In the genomic region with DNA sequence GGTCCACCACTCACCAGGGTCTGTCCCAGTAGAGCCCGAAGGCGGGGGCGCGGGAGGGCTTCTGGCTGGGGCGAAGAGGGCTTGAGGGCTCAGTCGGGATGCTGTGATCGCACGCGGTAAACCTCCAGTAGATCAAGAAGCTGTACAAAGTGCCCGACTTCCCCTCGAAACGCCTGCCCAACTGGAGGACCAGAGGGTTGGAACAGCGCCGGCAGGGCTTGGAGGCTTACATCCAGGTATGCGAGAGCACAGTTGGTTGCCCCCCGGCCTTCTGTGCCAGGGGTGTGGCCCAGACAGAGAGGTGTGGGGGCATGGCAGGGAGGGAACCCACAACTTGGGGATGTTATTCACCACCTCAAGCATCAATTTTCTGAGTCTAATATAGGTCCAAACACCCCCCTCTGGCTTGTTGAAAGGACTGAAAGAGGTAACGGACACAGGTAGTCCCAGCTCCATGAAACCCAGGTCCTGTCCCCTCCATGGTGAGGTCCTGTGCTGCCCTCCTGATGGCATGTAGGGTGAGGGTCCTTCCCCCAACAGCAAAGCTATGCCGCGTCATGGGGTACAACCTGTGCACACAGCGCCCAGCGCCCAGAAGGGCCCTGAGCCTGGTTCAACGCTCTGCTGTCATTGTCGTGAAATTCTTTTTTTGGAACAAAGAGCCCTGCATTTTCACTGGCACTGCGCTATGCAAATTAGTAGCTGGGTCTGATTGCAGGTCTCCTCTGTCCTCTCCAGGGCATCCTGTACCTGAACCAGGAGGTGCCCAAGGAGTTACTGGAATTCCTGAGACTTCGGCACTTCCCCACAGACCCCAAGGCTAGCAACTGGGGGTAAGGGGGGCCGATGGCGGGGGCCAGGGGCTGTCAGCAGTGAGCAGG, we compare ENCODE assay signal across 8 cellular contexts. TPM values are rescaled to one million over a fixed set of nuclear protein-coding genes. Genes with fewer than 3 reads are reported as not detected.
DNase-seq lines count a peak whose midpoint lies in the region; ATAC-seq and TF ChIP-seq lines count a peak whose summit lies in the region.

No MANE protein-coding gene starts in this region.

- no peak overlapping the region for H3K27ac Mint-ChIP-seq in activated naive CD4-positive, alpha-beta T cell treated with anti-CD3 and anti-CD28 coated beads for 36 hours

- peaks cover 52% of the 10 kb centered on the region for H3F3A ChIP-seq in SU-DHL-6 (ENCODE audit: insufficient read depth)

- H3K9me3 ChIP-seq in SU-DHL-6 (ENCODE audit: insufficient read depth, low read length) (no peaks in the 10 kb centered on the region), left ventricle myocardium inferior (replicated peaks) (no peaks in the 10 kb centered on the region)

- H3K4me1 Mint-ChIP-seq in activated naive CD4-positive, alpha-beta T cell treated with anti-CD3 and anti-CD28 coated beads for 36 hours (ENCODE audit: low read depth) = peaks cover 20% of the 10 kb centered on the region

- H3K27ac ChIP-seq in SU-DHL-6 (ENCODE audit: low read depth, low read length) = peak overlapping the region; percentile 95
- peak overlapping the region; percentile 94 for H3K27ac ChIP-seq in left ventricle myocardium inferior (replicated peaks)

- H3K4me1 ChIP-seq in left ventricle myocardium inferior = peaks cover 55% of the 10 kb centered on the region

- DNase-seq in activated naive CD4-positive, alpha-beta T cell treated with anti-CD3 and anti-CD28 coated beads for 36 hours = peak; percentile 27
- DNase-seq in activated naive CD4-positive, alpha-beta T cell treated with Interleukin-2 at 50 U/mL for 16 hours = no peak
- DNase-seq in left ventricle myocardium inferior (no peak), SW 1271 (lab: John Stamatoyannopoulos, UW) (no peak)
- peak; percentile 50 for DNase-seq in stimulated activated CD8-positive, alpha-beta memory T cell treated with anti-CD3 and anti-CD28 coated beads, Interleukin-4, amount 100 ng/mL, for 48 hours
- DNase-seq in activated CD4-positive, CD25-positive, alpha-beta regulatory T cell treated with anti-CD3 and anti-CD28 coated beads, Interleukin-2, amount 50 U/mL, for 72 hours = no peak

- peak overlapping the region; percentile 11 for H2AFZ ChIP-seq in SU-DHL-6 (ENCODE audit: low read depth, low read length, severe bottlenecking)

- CTCF ChIA-PET in activated naive CD4-positive, alpha-beta T cell treated with anti-CD3 and anti-CD28 coated beads for 36 hours (lab: Charles Lee) = interaction anchor here (0.7 to 2.2 kb wide), 16 partner anchors 8 to 217 kb away, joined by 3 to 11 read pairs (median 6); partner anchors contain the start of genes CIAO2A, PPIB and SNX1

- no peaks in the 10 kb centered on the region for H3K27me3 ChIP-seq in SU-DHL-6 (ENCODE audit: low read length)
- H3K27me3 ChIP-seq in left ventricle myocardium inferior (ENCODE audit: low read depth) = peaks cover 21% of the 10 kb centered on the region

- H3K4me2 ChIP-seq in SU-DHL-6 (ENCODE audit: low read depth, low read length, poor library complexity, severe bottlenecking) = peak overlapping the region; percentile 86

- H3K36me3 ChIP-seq in SU-DHL-6 (ENCODE audit: low read length) = no peaks in the 10 kb centered on the region
- H3K36me3 ChIP-seq in left ventricle myocardium inferior = peaks cover 34% of the 10 kb centered on the region

- H3K27me3 Mint-ChIP-seq in activated naive CD4-positive, alpha-beta T cell treated with anti-CD3 and anti-CD28 coated beads for 36 hours (ENCODE audit: low read depth) = peaks cover 11% of the 10 kb centered on the region

- no peaks in the 10 kb centered on the region; the same call in 1 of the 2 replicates for H4K20me1 ChIP-seq in SU-DHL-6 (ENCODE audit: low read depth, low read length)

- intact Hi-C loops in activated naive CD4-positive, alpha-beta T cell treated with anti-CD3 and anti-CD28 coated beads for 36 hours (cut with micrococcal nuclease) = loop anchor here (1.0 to 10.0 kb wide), 5 partner anchors 59 to 685 kb away; partner anchors contain the start of genes CIAO2A and HERC1
- intact Hi-C loops in left ventricle myocardium inferior (cut with micrococcal nuclease) = no loop called here

- H3K4me3 Mint-ChIP-seq in activated naive CD4-positive, alpha-beta T cell treated with anti-CD3 and anti-CD28 coated beads for 36 hours = peak overlapping the region; percentile 41

- TF ChIP-seq CTCF in SU-DHL-6 (IDR thresholded peaks at IDR 0.05; ENCODE audit: insufficient read depth, low read length, poor library complexity, severe bottlenecking) (no peak), left ventricle myocardium inferior (IDR thresholded peaks at IDR 0.05; ENCODE audit: borderline replicate concordance) (no peak)

- ATAC-seq in HG02571 (IDR thresholded peaks at IDR 0.05; ENCODE audit: unreplicated experiment) = peak; percentile 19

- H3K9ac ChIP-seq in SU-DHL-6 (ENCODE audit: low read length) = peak overlapping the region; percentile 83

- H3K4me3 ChIP-seq in SU-DHL-6 (ENCODE audit: insufficient read depth, low read length, poor library complexity, severe bottlenecking) (peak overlapping the region; percentile 67), left ventricle myocardium inferior (peak overlapping the region; percentile 73)

- H3K9me2 ChIP-seq in SU-DHL-6 (replicated peaks; ENCODE audit: insufficient read depth, low read length) = no peaks in the 10 kb centered on the region

- no peaks in the 10 kb centered on the region for H3K9me3 Mint-ChIP-seq in activated naive CD4-positive, alpha-beta T cell treated with anti-CD3 and anti-CD28 coated beads for 36 hours

- no peaks in the 10 kb centered on the region for H3K79me2 ChIP-seq in SU-DHL-6 (ENCODE audit: insufficient read depth, low read length)

- peaks cover 13% of the 10 kb centered on the region for H3K36me3 Mint-ChIP-seq in activated naive CD4-positive, alpha-beta T cell treated with anti-CD3 and anti-CD28 coated beads for 36 hours (ENCODE audit: low read depth)

RNA-seq across cellular contexts. Expression of gene SNX22, which starts 1.2 kb away (rescaled TPM):
- total RNA-seq in activated naive CD4-positive, alpha-beta T cell treated with anti-CD3 and anti-CD28 coated beads for 36 hours = under 1 TPM; 0.19 to 0.47 TPM
- total RNA-seq in left ventricle myocardium inferior = 2.0 TPM

RNA-seq across cellular contexts. Expression of gene PPIB, which starts 10.1 kb away (rescaled TPM):
- total RNA-seq in activated naive CD4-positive, alpha-beta T cell treated with anti-CD3 and anti-CD28 coated beads for 36 hours = 100 to 1,000 TPM; 187 to 202 TPM
- total RNA-seq in left ventricle myocardium inferior = 102 TPM

RNA-seq across cellular contexts. Expression of gene SNX1, which starts 57.0 kb away (rescaled TPM):
- total RNA-seq in activated naive CD4-positive, alpha-beta T cell treated with anti-CD3 and anti-CD28 coated beads for 36 hours = 10 to 100 TPM; 80.7 to 84.2 TPM
- 72.1 TPM for total RNA-seq in left ventricle myocardium inferior

RNA-seq across cellular contexts. Expression of gene CIAO2A, which starts 59.1 kb away (rescaled TPM):
- 100 to 1,000 TPM; 105 TPM for total RNA-seq in activated naive CD4-positive, alpha-beta T cell treated with anti-CD3 and anti-CD28 coated beads for 36 hours
- 71.0 TPM for total RNA-seq in left ventricle myocardium inferior

Comparison
In these comparisons a context has a peak if more than half of its experiments do, and no peak if none do; other contexts are left out.
1. DNase-seq: peak in activated naive CD4-positive, alpha-beta T cell treated with anti-CD3 and anti-CD28 coated beads for 36 hours (single experiment) and stimulated activated CD8-positive, alpha-beta memory T cell treated with anti-CD3 and anti-CD28 coated beads, Interleukin-4, amount 100 ng/mL, for 48 hours (single experiment); none in activated naive CD4-positive, alpha-beta T cell treated with Interleukin-2 at 50 U/mL for 16 hours (single experiment), left ventricle myocardium inferior (single experiment), SW 1271 (0 of 2) and activated CD4-positive, CD25-positive, alpha-beta regulatory T cell treated with anti-CD3 and anti-CD28 coated beads, Interleukin-2, amount 50 U/mL, for 72 hours (single experiment).